ENCODE assay signal across 1 cellular context in genomic region chr6:48110436-48111142, GRCh38.
TF ChIP-seq lines count a peak whose summit lies in the region.

No MANE protein-coding gene starts in this region.

TF ChIP-seq in HepG2, 621 proteins besides CTCF, POLR2A, EP300 and RAD21 (continued from another document):
- TF ChIP-seq PHF20 (CRISPR knock-in tag; IDR thresholded peaks at IDR 0.05): 0 out of 2 replicates have a peak, but pooled peaks have one; percentile 22
- peak; percentile 73 for TF ChIP-seq ZNF781 (CRISPR knock-in tag; IDR thresholded peaks at IDR 0.05; ENCODE audit: borderline replicate concordance, not compliant biosample characterization)
- TF ChIP-seq ELF4 (CRISPR knock-in tag; IDR thresholded peaks at IDR 0.05; ENCODE audit: borderline replicate concordance): 0 out of 2 replicates have a peak, but pooled peaks have one; percentile 9
- 0 out of 2 replicates have a peak, but pooled peaks have one; percentile 9 for TF ChIP-seq HOXA5 (CRISPR knock-in tag; IDR thresholded peaks at IDR 0.05)
- TF ChIP-seq ZNF3 (CRISPR knock-in tag; IDR thresholded peaks at IDR 0.05): 0 out of 2 replicates have a peak, but pooled peaks have one; percentile 2
- TF ChIP-seq HNRNPL (IDR thresholded peaks at IDR 0.05; ENCODE audit: low read depth, low read length): 0 out of 2 replicates have a peak, but pooled peaks have one; percentile 30
- no peak for TF ChIP-seq TAF15 (IDR thresholded peaks at IDR 0.05; ENCODE audit: low read depth, low read length, poor library complexity, severe bottlenecking)
- TF ChIP-seq ZNF431 (CRISPR knock-in tag; IDR thresholded peaks at IDR 0.05; ENCODE audit: borderline replicate concordance, low read depth): 0 out of 2 replicates have a peak, but pooled peaks have one; percentile 25
- TF ChIP-seq ZNF546 (CRISPR knock-in tag; conservative IDR thresholded peaks at IDR 0.05): 0 out of 2 replicates have a peak, but pooled peaks have one; percentile 38
- peak; percentile 76 for TF ChIP-seq RBFOX2 (IDR thresholded peaks at IDR 0.05; ENCODE audit: low read depth, low read length)
- peak; percentile 50; the same call in 1 of the 2 replicates for TF ChIP-seq ZSCAN21 (CRISPR knock-in tag; IDR thresholded peaks at IDR 0.05; ENCODE audit: borderline replicate concordance)
- TF ChIP-seq ZNF619 (CRISPR knock-in tag; IDR thresholded peaks at IDR 0.05): no peak
- TF ChIP-seq STAG1 (CRISPR knock-in tag; IDR thresholded peaks at IDR 0.05): no peak
